11 cellular contexts compared by ENCODE assay signal in genomic region chr1:187985897-187986654, GRCh38.
DNase-seq lines count a peak whose midpoint lies in the region; ATAC-seq, FAIRE-seq and TF ChIP-seq lines count a peak whose summit lies in the region.
"Had no signal": no experiment of that assay in that cellular context is flagged by ENCODE, and none has a peak within 500 bp of the region (broad histone marks: within the 10 kb centered on the region; RNA-seq: fewer than 3 reads in every experiment).

No MANE protein-coding gene starts in this region.

- intact Hi-C loops in colonic mucosa (cut with DNase I) = no loop called here

- no peaks in the 10 kb centered on the region for H3K27me3 ChIP-seq in H1 (replicated peaks in 1 of 4; ENCODE audit: control insufficient read depth in 3 of 4, extremely low read depth in 1 of 4, insufficient read depth in 3 of 4, low read length in 3 of 4)
- no peaks in the 10 kb centered on the region for H3K27me3 ChIP-seq in colonic mucosa

- H2BK120ac ChIP-seq in H1 (replicated peaks; ENCODE audit: low read depth, low read length) = no peak overlapping the region

- H4K91ac ChIP-seq in H1 (replicated peaks; ENCODE audit: insufficient read length, low read length) = no peak overlapping the region

- no peak overlapping the region for H2BK12ac ChIP-seq in H1 (ENCODE audit: low read depth, low read length)

- H4K5ac ChIP-seq in H1 (ENCODE audit: insufficient read length, low read depth, low read length) = no peak overlapping the region

- H3K36me3 ChIP-seq in H1 (ENCODE audit: control insufficient read depth in 2 of 4, insufficient read depth in 4 of 4, low read length in 3 of 4) = no peaks in the 10 kb centered on the region
- H3K36me3 ChIP-seq in colonic mucosa = no peaks in the 10 kb centered on the region

- no peaks in the 10 kb centered on the region for H3K79me2 ChIP-seq in H1 (ENCODE audit: control insufficient read depth in 1 of 2, insufficient read depth in 2 of 2, low read length in 2 of 2)

- DNase-seq in H1 (ENCODE audit: low read depth in 1 of 2, low spot score in 2 of 2) (no peak), middle frontal gyrus (ENCODE audit: extremely low spot score, low spot score) (no peak), colonic mucosa (no peak), GF-D8 (lab: John Stamatoyannopoulos, UW) (no peak), RPMI8226 (no peak)
- DNase-seq: activated CD4-positive, alpha-beta T cell treated with anti-CD3 and anti-CD28 coated beads, Interleukin-2, amount 50 U/mL, for 1 hour; kidney; SK-N-SH had no signal

- no peaks in the 10 kb centered on the region for H3K79me1 ChIP-seq in H1 (ENCODE audit: low read depth, low read length)

- H3K23me2 ChIP-seq in H1 (ENCODE audit: low read depth, low read length) = no peaks in the 10 kb centered on the region; the same call in 1 of the 2 replicates

- H3K23ac ChIP-seq in H1 (ENCODE audit: insufficient read length) = no peak overlapping the region

- 90% methylated on average over 3 of the region's 3 CpGs; no CpG with 5 or more reads in 1 of the 2 experiments for WGBS in H1 (ENCODE audit: extremely low coverage in 1 of 2, insufficient coverage in 1 of 2, insufficient read length in 1 of 2, insufficient replicate concordance in 2 of 2, low coverage in 1 of 2, low lambda C conversion rate in 2 of 2, missing lambda C conversion rate in 1 of 2), 2 experiments

- TF ChIP-seq EP300 in H1 (IDR thresholded peaks at IDR 0.05; ENCODE audit: borderline replicate concordance in 1 of 2, low read depth in 2 of 2, low read length in 2 of 2) = no peak

- no peak overlapping the region for H3K14ac ChIP-seq in H1 (ENCODE audit: insufficient read length)

- H4K8ac ChIP-seq in H1 (ENCODE audit: extremely low read depth, insufficient read depth, low read length) = no peak overlapping the region

- H3K4me1 ChIP-seq in H1 (replicated peaks in 1 of 4; ENCODE audit: control insufficient read depth in 3 of 4, insufficient read depth in 4 of 4, low read length in 3 of 4) = no peaks in the 10 kb centered on the region
- no peaks in the 10 kb centered on the region for H3K4me1 ChIP-seq in colonic mucosa

- H3K4ac ChIP-seq in H1 (replicated peaks; ENCODE audit: insufficient read length, low read depth, low read length) = no peak overlapping the region

- H3K4me3 ChIP-seq in H1 (ENCODE audit: extremely low read depth in 1 of 4, insufficient read depth in 2 of 4, low read depth in 3 of 4, low read length in 4 of 4) (no peak overlapping the region), colonic mucosa (no peak overlapping the region)

- H3K56ac ChIP-seq in H1 (replicated peaks; ENCODE audit: insufficient read length, low read depth, low read length) = no peak overlapping the region

- H3K9me3 ChIP-seq in H1 (ENCODE audit: insufficient read depth in 2 of 2, low read depth in 1 of 2, low read length in 1 of 2) = no peaks in the 10 kb centered on the region
- H3K9me3 ChIP-seq in colonic mucosa = no peaks in the 10 kb centered on the region
- H3K9me3 ChIP-seq: SK-N-SH had no signal

- H2BK15ac ChIP-seq in H1 (ENCODE audit: low read length) = no peak overlapping the region

- no peak for FAIRE-seq in H1 (lab: Jason Lieb, UNC)
- FAIRE-seq: kidney had no signal

- no peak overlapping the region for H2BK20ac ChIP-seq in H1 (ENCODE audit: low read length)

- TF ChIP-seq CTCF in H1 (IDR thresholded peaks at IDR 0.05; ENCODE audit: control extremely low read depth in 1 of 3, insufficient read depth in 1 of 3, low read depth in 1 of 3, low read length in 3 of 3) (no peak), colonic mucosa (IDR thresholded peaks at IDR 0.05) (no peak)

- no peak overlapping the region for H2BK5ac ChIP-seq in H1 (ENCODE audit: low read depth, low read length)

- H4K20me1 ChIP-seq in H1 (replicated peaks in 1 of 2; ENCODE audit: control insufficient read depth in 1 of 2, insufficient read depth in 2 of 2, low read length in 2 of 2) = no peaks in the 10 kb centered on the region

- H2AK5ac ChIP-seq in H1 (ENCODE audit: low read depth, low read length) = no peak overlapping the region

- no peak for TF ChIP-seq POLR2A in H1 (IDR thresholded peaks at IDR 0.05; ENCODE audit: control extremely low read depth in 1 of 2, low read depth in 2 of 2, low read length in 2 of 2)

- H3K27ac ChIP-seq in H1 (ENCODE audit: low read depth, low read length) = no peak overlapping the region
- H3K27ac ChIP-seq in colonic mucosa = no peak overlapping the region

- H3K9ac ChIP-seq in H1 (replicated peaks in 1 of 4; ENCODE audit: extremely low read depth in 1 of 4, low read depth in 3 of 4, low read length in 3 of 4) (no peak overlapping the region), colonic mucosa (ENCODE audit: low read depth in 2 of 2, low read length in 2 of 2) (no peak overlapping the region)
- H3K9ac ChIP-seq: SK-N-SH had no signal

- TF ChIP-seq RAD21 in H1 (IDR thresholded peaks at IDR 0.05 in 1 of 2, conservative IDR thresholded peaks at IDR 0.05 in 1 of 2; ENCODE audit: low read depth in 2 of 2, low read length in 2 of 2) = no peak

- CTCF ChIA-PET in H1 (lab: Charles Lee; ENCODE audit: partially characterized antibody) = no interaction called here

- POLR2A ChIA-PET in H1 (lab: Charles Lee; ENCODE audit: partially characterized antibody) = no interaction called here

- H3K18ac ChIP-seq in H1 (ENCODE audit: extremely low read depth, low read length) = no peak overlapping the region

- no peak overlapping the region for H3K4me2 ChIP-seq in H1 (ENCODE audit: insufficient read depth in 1 of 2, low read depth in 2 of 2, low read length in 2 of 2)
- H3K4me2 ChIP-seq: SK-N-SH had no signal

- ATAC-seq in GM18502 (IDR thresholded peaks at IDR 0.05; ENCODE audit: poor library complexity, unreplicated experiment) = peak; percentile 77
- peak; percentile 78 for ATAC-seq in GM21381 (IDR thresholded peaks at IDR 0.05; ENCODE audit: unreplicated experiment)
- ATAC-seq in HG03064 (IDR thresholded peaks at IDR 0.05; ENCODE audit: low read depth, unreplicated experiment) = peak; percentile 79

- H2AFZ ChIP-seq in H1 (ENCODE audit: low read length) = peak overlapping the region; percentile 70

TF ChIP-seq in H1, 55 proteins besides CTCF, POLR2A, EP300 and RAD21 (continues in another document):
- TF ChIP-seq USF2 (IDR thresholded peaks at IDR 0.05; ENCODE audit: low read length) (no peak), CBX8 (IDR thresholded peaks at IDR 0.05; ENCODE audit: borderline replicate concordance, low read depth, low read length) (no peak), GTF2F1 (IDR thresholded peaks at IDR 0.05; ENCODE audit: borderline replicate concordance, low read depth, low read length) (no peak), NANOG (IDR thresholded peaks at IDR 0.05; ENCODE audit: insufficient read depth, low read depth, low read length, poor library complexity, severe bottlenecking) (no peak), CREB1 (IDR thresholded peaks at IDR 0.05) (no peak)
